In the genomic region with DNA sequence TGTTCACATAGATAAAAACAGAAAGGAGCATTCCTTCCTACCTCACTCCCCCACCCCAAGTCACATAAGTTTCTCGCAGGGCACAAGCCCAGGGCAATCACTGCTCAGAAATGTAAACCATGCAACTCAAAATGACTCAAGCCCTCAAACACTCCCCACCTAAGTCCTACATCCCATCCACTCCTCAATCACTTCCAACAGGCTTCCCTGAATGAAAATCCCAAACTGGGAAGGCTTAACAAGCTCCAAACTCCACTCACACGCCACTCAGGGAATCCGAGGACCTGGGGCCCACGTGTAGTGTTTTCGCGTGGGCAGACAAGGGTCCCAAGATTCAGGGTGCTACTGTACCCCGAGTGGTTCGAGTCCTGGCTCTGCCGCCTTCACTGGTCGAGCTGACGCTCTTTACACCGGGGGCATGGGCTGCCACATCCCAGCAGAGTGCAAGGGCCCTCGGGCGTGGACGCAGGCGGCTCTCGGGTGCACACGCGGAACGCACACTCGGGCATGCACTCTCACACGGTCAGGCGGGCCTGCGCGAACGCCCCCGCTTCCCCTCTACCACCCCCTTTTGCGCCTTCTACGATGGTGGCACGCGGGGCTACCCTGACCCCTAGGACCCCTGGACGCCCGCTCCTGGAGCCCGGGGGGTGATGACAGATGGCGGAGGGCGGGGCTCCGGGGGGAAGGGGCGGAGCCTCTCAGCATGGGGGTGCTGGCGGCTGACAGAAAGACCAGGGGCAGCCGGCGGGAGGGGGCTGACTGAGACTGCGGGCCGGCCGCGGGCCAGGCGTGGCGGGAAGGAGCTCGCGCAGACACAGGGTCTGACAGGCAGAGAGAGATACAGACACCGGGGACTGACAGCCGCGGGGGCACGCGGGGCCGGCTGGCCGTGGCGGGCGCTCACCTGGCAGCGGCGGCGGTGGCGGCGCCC, we compare ENCODE assay signal across 8 cellular contexts. TPM values are rescaled to one million over a fixed set of nuclear protein-coding genes. Genes with fewer than 3 reads are reported as not detected.
DNase-seq lines count a peak whose midpoint lies in the region; ATAC-seq, FAIRE-seq and TF ChIP-seq lines count a peak whose summit lies in the region.

No MANE protein-coding gene starts in this region.

- H3K4me1 ChIP-seq in mammary epithelial cell (ENCODE audit: insufficient read depth, low read length) = peaks cover 13% of the 10 kb centered on the region

- H3K27ac ChIP-seq in mammary epithelial cell (ENCODE audit: insufficient read depth, low read depth, low read length) = peak overlapping the region; percentile 92

- no peaks in the 10 kb centered on the region for H3K36me3 ChIP-seq in mammary epithelial cell (ENCODE audit: insufficient read depth, low read length)

- 6% methylated on average over 9 of the region's 63 CpGs for WGBS in mammary epithelial cell (ENCODE audit: low coverage, missing lambda C conversion rate)

- peak overlapping the region; percentile 93 for H2AFZ ChIP-seq in mammary epithelial cell (ENCODE audit: low read depth, low read length)

- ATAC-seq in HG02588 (IDR thresholded peaks at IDR 0.05; ENCODE audit: unreplicated experiment) = peak; percentile 60

- DNase-seq in GM12892 (ENCODE audit: insufficient read length) (peak; percentile 84), NB4 (ENCODE audit: low read depth) (peak; percentile 74), mammary epithelial cell (peak; percentile 62), iris pigment epithelial cell (ENCODE audit: low read depth) (peak; percentile 92), NCI-H187 treated with DMSO at 0.1 percent for 48 hours (lab: John Stamatoyannopoulos, UW) (no peak)
- DNase-seq in stimulated activated CD4-positive, alpha-beta T cell treated with anti-CD3 and anti-CD28 coated beads, Interleukin-12 subunit alpha, Interleukin-12 subunit beta, amount 100 ng/mL, for 48 hours (ENCODE audit: low read depth in 2 of 3, low spot score in 1 of 3) = peak; percentile 46 to 73 (median 72)

- H4K20me1 ChIP-seq in mammary epithelial cell (ENCODE audit: insufficient read depth, low read length) = no peaks in the 10 kb centered on the region

- TF ChIP-seq POLR2A in GM12892 (IDR thresholded peaks at IDR 0.05; ENCODE audit: low read depth, low read length) (no peak), NB4 (IDR thresholded peaks at IDR 0.05; ENCODE audit: extremely low read depth, insufficient read length) (no peak)

- TF ChIP-seq CTCF in NB4 (IDR thresholded peaks at IDR 0.05; ENCODE audit: low read depth, low read length) = no peak
- TF ChIP-seq CTCF in WI38 (IDR thresholded peaks at IDR 0.05; ENCODE audit: low read depth, low read length) = no peak
- no peak for TF ChIP-seq CTCF in mammary epithelial cell (conservative IDR thresholded peaks at IDR 0.05 in 1 of 2, IDR thresholded peaks at IDR 0.05 in 1 of 2; ENCODE audit: extremely low read depth in 1 of 2, insufficient read depth in 1 of 2, low read depth in 1 of 2, low read length in 2 of 2)

- peak overlapping the region; percentile 95 for H3K9ac ChIP-seq in mammary epithelial cell (ENCODE audit: insufficient read depth, low read length)

- TSS peak; percentile 72 for BruUV-seq in mammary epithelial cell (replicated peaks; lab: Mats Ljungman, UMichigan)

- FAIRE-seq in GM12892 (lab: Jason Lieb, UNC) = peak; percentile 54

- dilution Hi-C loops in mammary epithelial cell (cut with HindIII; ENCODE audit: low sequenced_read_pairs) = no loop called here

- intact Hi-C loops in mammary epithelial cell (cut with micrococcal nuclease) = loop anchor here (1.0 to 5.0 kb wide), 3 partner anchors 30 to 84 kb away; no protein-coding TSS in a partner anchor

- H3K4me3 ChIP-seq in NB4 (ENCODE audit: low read depth, low read length) = peak overlapping the region; percentile 71
- H3K4me3 ChIP-seq in WI38 (ENCODE audit: low read depth, low read length) = peak overlapping the region; percentile 74
- H3K4me3 ChIP-seq in mammary epithelial cell (replicated peaks in 1 of 3; ENCODE audit: insufficient read depth in 1 of 3, low read depth in 2 of 3, low read length in 3 of 3) = peak overlapping the region; percentile 79 to 94 (median 79)

- in situ Hi-C loops in mammary epithelial cell (cut with MboI; ENCODE audit: low sequenced_read_pairs in 2 of 2) = no loop called here

- peak overlapping the region; percentile 90 for H3K4me2 ChIP-seq in mammary epithelial cell (ENCODE audit: insufficient read depth, low read depth, low read length)

- CTCF ChIA-PET in mammary epithelial cell (lab: Charles Lee; ENCODE audit: low non-redundant PET) = no interaction called here

- no peaks in the 10 kb centered on the region for H3K27me3 ChIP-seq in mammary epithelial cell (ENCODE audit: insufficient read depth, low read length)

- peaks cover 50% of the 10 kb centered on the region for H3K79me2 ChIP-seq in mammary epithelial cell (ENCODE audit: insufficient read depth, low read length)

- no peaks in the 10 kb centered on the region for H3K9me3 ChIP-seq in mammary epithelial cell (replicated peaks; ENCODE audit: insufficient read depth, low read length)

RNA-seq across cellular contexts. Expression of a gene that starts 0.7 kb away (rescaled TPM):
- 6.7 TPM for polyA plus RNA-seq in GM12892 (2012; ENCODE audit: missing spikeins)
- total RNA-seq in mammary epithelial cell = 10 to 100 TPM; 27.0 to 39.7 TPM
- polyA plus RNA-seq in mammary epithelial cell = 15.3 TPM
- 49.7 TPM for polyA minus RNA-seq in mammary epithelial cell

RNA-seq across cellular contexts. Expression of a gene that starts 23.8 kb away (rescaled TPM):
- polyA plus RNA-seq in GM12892 (2012; ENCODE audit: missing spikeins) = 0.11 TPM
- total RNA-seq in mammary epithelial cell = 10 to 100 TPM; 16.0 to 20.8 TPM
- polyA plus RNA-seq in mammary epithelial cell = 16.2 TPM
- polyA minus RNA-seq in mammary epithelial cell = 16.2 TPM

RNA-seq across cellular contexts. Expression of a gene that starts 49.7 kb away (rescaled TPM):
- polyA plus RNA-seq in GM12892 (2012; ENCODE audit: missing spikeins) = not detected
- total RNA-seq in mammary epithelial cell = not detected
- 0.02 TPM for polyA plus RNA-seq in mammary epithelial cell
- not detected for polyA minus RNA-seq in mammary epithelial cell
